Comparison of ENCODE assay signal across 8 cellular contexts in genomic region chr16:87464691-87465300, GRCh38. TPM values are rescaled to one million over a fixed set of nuclear protein-coding genes. Genes with fewer than 3 reads are reported as not detected.
DNase-seq lines count a peak whose midpoint lies in the region; ATAC-seq and TF ChIP-seq lines count a peak whose summit lies in the region.

No MANE protein-coding gene starts in this region.

- TF ChIP-seq CTCF in WI38 (IDR thresholded peaks at IDR 0.05; ENCODE audit: low read depth, low read length), result no peak

- H3K4me3 ChIP-seq in WI38 (ENCODE audit: low read depth, low read length), result peak overlapping the region; percentile 43

- ATAC-seq in HG03175 (IDR thresholded peaks at IDR 0.05; ENCODE audit: unreplicated experiment) (peak; percentile 53), GM19351 (IDR thresholded peaks at IDR 0.05; ENCODE audit: unreplicated experiment) (no peak)

- DNase-seq in AML-193 (lab: John Stamatoyannopoulos, UW) (peak; percentile 16 to 28), dermis blood vessel endothelial cell (peak; percentile 86), lung microvascular endothelial cell (ENCODE audit: low read depth in 2 of 2) (peak; percentile 68 to 89), 8988T (no peak)
- DNase-seq in stimulated activated naive CD4-positive, alpha-beta T cell treated with Interleukin-2 at 50 U/mL for 16 hours (lab: John Stamatoyannopoulos, UW), result peak; percentile 39

RNA-seq across cellular contexts. Expression of gene ZCCHC14, which starts 28.0 kb away (rescaled TPM):
- total RNA-seq in dermis blood vessel endothelial cell, result 7.5 and 12.5 TPM in 2 replicates
- 5.8 and 6.1 TPM in 2 replicates for total RNA-seq in lung microvascular endothelial cell
